35 cellular contexts compared by ENCODE assay signal in genomic region chrX:35251229-35251628, GRCh38.
"Had no signal": no experiment of that assay in that cellular context is flagged by ENCODE, and none has a peak within 500 bp of the region (broad histone marks: within the 10 kb centered on the region; RNA-seq: fewer than 3 reads in every experiment).

No MANE protein-coding gene starts in this region.

- H3K4me3 Mint-ChIP-seq: activated B cell treated with CpG ODN at 0.5 μM for 24 hours; activated CD8-positive, alpha-beta T cell treated with anti-CD3 and anti-CD28 coated beads for 36 hours; activated naive CD4-positive, alpha-beta T cell treated with anti-CD3 and anti-CD28 coated beads, Interleukin-2, amount 50 U/mL, for 24 hours; activated naive CD8-positive, alpha-beta T cell treated with anti-CD3 and anti-CD28 coated beads for 36 hours; activated naive CD8-positive, alpha-beta T cell treated with anti-CD3 and anti-CD28 coated beads, Interleukin-2, amount 50 U/mL, for 24 hours; activated T-cell treated with anti-CD3 and anti-CD28 coated beads, Interleukin-2, amount 50 U/mL, for 4 hours; activated T-helper 17 cell treated with anti-CD3 and anti-CD28 coated beads, Interleukin-2, amount 50 U/mL, for 72 hours; brain; T-helper 17 cell; T-helper 2 cell treated with Interferon-gamma antibody and Interleukin-4, amounts not matched to agents 5 μg/mL and 100 μg/mL, for 36 hours had no signal

- DNase-seq: activated B cell treated with CpG ODN at 0.5 μM for 24 hours; activated CD4-positive, alpha-beta T cell treated with anti-CD3 and anti-CD28 coated beads for 48 hours; activated CD4-positive, alpha-beta T cell treated with anti-CD3 and anti-CD28 coated beads, Interleukin-2, amount 50 U/mL, for 1 hour; activated CD4-positive, alpha-beta T cell treated with anti-CD3 and anti-CD28 coated beads, Interleukin-2, amount 50 U/mL, for 48 hours; activated CD8-positive, alpha-beta memory T cell treated with anti-CD3 and anti-CD28 coated beads for 24 hours; activated CD8-positive, alpha-beta T cell treated with anti-CD3 and anti-CD28 coated beads for 36 hours; activated effector memory CD4-positive, alpha-beta T cell treated with Interleukin-2 at 50 U/mL for 16 hours; activated gamma-delta T cell treated with Interleukin-2 at 50 U/mL for 16 hours; activated naive CD4-positive, alpha-beta T cell treated with Interleukin-2 at 50 U/mL for 16 hours; activated naive CD8-positive, alpha-beta T cell treated with anti-CD3 and anti-CD28 coated beads for 36 hours; activated naive CD8-positive, alpha-beta T cell treated with anti-CD3 and anti-CD28 coated beads, Interleukin-2, amount 50 U/mL, for 24 hours; activated T-cell treated with anti-CD3 and anti-CD28 coated beads, Interleukin-2, amount 50 U/mL, for 4 hours; adrenal gland; amygdala; aorta; central memory CD4-positive, alpha-beta T cell; cerebellar nuclear complex; colonic mucosa; effector CD8-positive, alpha-beta T cell; esophagus squamous epithelium; foreskin melanocyte; head of caudate nucleus; T-helper 1 cell; T-helper 17 cell; T1000; WERI-Rb-1 had no signal

- H3K4me1 ChIP-seq: adrenal gland, breast epithelium, colonic mucosa, esophagus squamous epithelium had no signal

- FAIRE-seq: endometrium, endothelial cell of umbilical vein had no signal

- H3K9me3 ChIP-seq: adrenal gland, breast epithelium, colonic mucosa, esophagus squamous epithelium had no signal

- H3K4me1 Mint-ChIP-seq: activated B cell treated with CpG ODN at 0.5 μM for 24 hours; activated naive CD4-positive, alpha-beta T cell treated with anti-CD3 and anti-CD28 coated beads, Interleukin-2, amount 50 U/mL, for 24 hours; activated naive CD8-positive, alpha-beta T cell treated with anti-CD3 and anti-CD28 coated beads for 36 hours; activated naive CD8-positive, alpha-beta T cell treated with anti-CD3 and anti-CD28 coated beads, Interleukin-2, amount 50 U/mL, for 24 hours; activated T-helper 17 cell treated with anti-CD3 and anti-CD28 coated beads, Interleukin-2, amount 50 U/mL, for 72 hours; brain; T-helper 17 cell had no signal

- H3K27ac Mint-ChIP-seq: activated B cell treated with CpG ODN at 0.5 μM for 24 hours; activated CD8-positive, alpha-beta T cell treated with anti-CD3 and anti-CD28 coated beads for 36 hours; activated naive CD4-positive, alpha-beta T cell treated with anti-CD3 and anti-CD28 coated beads, Interleukin-2, amount 50 U/mL, for 24 hours; activated naive CD8-positive, alpha-beta T cell treated with anti-CD3 and anti-CD28 coated beads for 36 hours; activated naive CD8-positive, alpha-beta T cell treated with anti-CD3 and anti-CD28 coated beads, Interleukin-2, amount 50 U/mL, for 24 hours; activated T-helper 17 cell treated with anti-CD3 and anti-CD28 coated beads, Interleukin-2, amount 50 U/mL, for 72 hours; brain; T-helper 17 cell; T-helper 2 cell treated with Interferon-gamma antibody and Interleukin-4, amounts not matched to agents 5 μg/mL and 100 μg/mL, for 36 hours had no signal

- H3K4me3 ChIP-seq: adrenal gland, breast epithelium, cardiac muscle cell, colonic mucosa, esophagus squamous epithelium had no signal

- H3K27ac ChIP-seq: adrenal gland, breast epithelium, cardiac muscle cell, colonic mucosa, epithelial cell of prostate, esophagus squamous epithelium, WERI-Rb-1 had no signal

- H3K27me3 ChIP-seq: adrenal gland, cardiac muscle cell, colonic mucosa, esophagus squamous epithelium had no signal

- H3K27me3 Mint-ChIP-seq: activated B cell treated with CpG ODN at 0.5 μM for 24 hours; activated CD8-positive, alpha-beta T cell treated with anti-CD3 and anti-CD28 coated beads for 36 hours; activated naive CD4-positive, alpha-beta T cell treated with anti-CD3 and anti-CD28 coated beads, Interleukin-2, amount 50 U/mL, for 24 hours; activated naive CD8-positive, alpha-beta T cell treated with anti-CD3 and anti-CD28 coated beads for 36 hours; activated naive CD8-positive, alpha-beta T cell treated with anti-CD3 and anti-CD28 coated beads, Interleukin-2, amount 50 U/mL, for 24 hours; activated T-helper 17 cell treated with anti-CD3 and anti-CD28 coated beads, Interleukin-2, amount 50 U/mL, for 72 hours; T-helper 17 cell had no signal

- H3K36me3 ChIP-seq: adrenal gland, breast epithelium, cardiac muscle cell, colonic mucosa, esophagus squamous epithelium, WERI-Rb-1 had no signal

- H3K36me3 Mint-ChIP-seq: activated naive CD4-positive, alpha-beta T cell treated with anti-CD3 and anti-CD28 coated beads, Interleukin-2, amount 50 U/mL, for 24 hours; activated naive CD8-positive, alpha-beta T cell treated with anti-CD3 and anti-CD28 coated beads for 36 hours; brain had no signal

- H3K9me3 Mint-ChIP-seq: activated CD8-positive, alpha-beta T cell treated with anti-CD3 and anti-CD28 coated beads for 36 hours; activated naive CD4-positive, alpha-beta T cell treated with anti-CD3 and anti-CD28 coated beads, Interleukin-2, amount 50 U/mL, for 24 hours; activated naive CD8-positive, alpha-beta T cell treated with anti-CD3 and anti-CD28 coated beads for 36 hours; activated naive CD8-positive, alpha-beta T cell treated with anti-CD3 and anti-CD28 coated beads, Interleukin-2, amount 50 U/mL, for 24 hours; activated T-helper 17 cell treated with anti-CD3 and anti-CD28 coated beads, Interleukin-2, amount 50 U/mL, for 72 hours; T-helper 2 cell treated with Interferon-gamma antibody and Interleukin-4, amounts not matched to agents 5 μg/mL and 100 μg/mL, for 36 hours had no signal
